25 cellular contexts compared by ENCODE assay signal in genomic region chr3:53691885-53692284, GRCh38.
"Had no signal": no experiment of that assay in that cellular context is flagged by ENCODE, and none has a peak within 500 bp of the region (broad histone marks: within the 10 kb centered on the region; RNA-seq: fewer than 3 reads in every experiment).

No MANE protein-coding gene starts in this region.

- ATAC-seq: effector memory CD8-positive, alpha-beta T cell; esophagus mucosa; gastroesophageal sphincter; heart left ventricle; left colon; left lobe of liver; lower lobe of right lung; mucosa of descending colon had no signal

- DNase-seq: colonic mucosa; cortex of kidney; effector memory CD8-positive, alpha-beta T cell; endodermal cell; esophagus squamous epithelium; foreskin fibroblast; heart left ventricle; hypothalamus; immature natural killer cell; islet precursor cell; kidney; kidney glomerular epithelial cell; left colon; left ventricle myocardium inferior; lower lobe of right lung; mesenchymal stem cell; mucosa of descending colon; naive B cell had no signal

- H3K79me2 ChIP-seq: hepatocyte had no signal

- H3K36me3 ChIP-seq: colonic mucosa, esophagus squamous epithelium, gastroesophageal sphincter, heart left ventricle, left ventricle myocardium inferior, lower lobe of right lung had no signal

- H3K27ac ChIP-seq: colonic mucosa, epithelial cell of prostate, esophagus squamous epithelium, gastroesophageal sphincter, heart left ventricle, hepatocyte, left ventricle myocardium inferior, lower lobe of right lung had no signal

- H3K36me3 Mint-ChIP-seq: immature natural killer cell, mesothelial cell of epicardium, naive B cell had no signal

- H3K4me1 Mint-ChIP-seq: endodermal cell, immature natural killer cell had no signal

- H3K4me3 Mint-ChIP-seq: dendritic cell treated with granulocyte-macrophage colony-stimulating factor and Interleukin-4, amounts not matched to agents 40 ng/mL and 50 ng/mL, for 4 days; effector memory CD8-positive, alpha-beta T cell; endodermal cell; immature natural killer cell; mesothelial cell of epicardium; naive B cell had no signal

- H3K9me3 Mint-ChIP-seq: dendritic cell treated with granulocyte-macrophage colony-stimulating factor and Interleukin-4, amounts not matched to agents 40 ng/mL and 50 ng/mL, for 4 days; effector memory CD8-positive, alpha-beta T cell; endodermal cell; immature natural killer cell; mesothelial cell of epicardium had no signal

- H3K4me1 ChIP-seq: colonic mucosa, esophagus squamous epithelium, gastroesophageal sphincter, heart left ventricle, left ventricle myocardium inferior had no signal

- H2AFZ ChIP-seq: hepatocyte had no signal

- H3K4me2 ChIP-seq: hepatocyte had no signal

- H3K9me3 ChIP-seq: colonic mucosa, esophagus squamous epithelium, gastroesophageal sphincter, heart left ventricle, left ventricle myocardium inferior, lower lobe of right lung, mucosa of descending colon had no signal

- H3K4me3 ChIP-seq: colonic mucosa, esophagus squamous epithelium, gastroesophageal sphincter, heart left ventricle, hepatocyte, left ventricle myocardium inferior, lower lobe of right lung, mucosa of descending colon had no signal

- H3K27me3 ChIP-seq: colonic mucosa, gastroesophageal sphincter, heart left ventricle, hepatocyte had no signal

- H3K27ac Mint-ChIP-seq: dendritic cell treated with granulocyte-macrophage colony-stimulating factor and Interleukin-4, amounts not matched to agents 40 ng/mL and 50 ng/mL, for 4 days; effector memory CD8-positive, alpha-beta T cell; endodermal cell; immature natural killer cell; mesothelial cell of epicardium; naive B cell had no signal
